Comparison of ENCODE assay signal across 1 cellular context in the genomic region with DNA sequence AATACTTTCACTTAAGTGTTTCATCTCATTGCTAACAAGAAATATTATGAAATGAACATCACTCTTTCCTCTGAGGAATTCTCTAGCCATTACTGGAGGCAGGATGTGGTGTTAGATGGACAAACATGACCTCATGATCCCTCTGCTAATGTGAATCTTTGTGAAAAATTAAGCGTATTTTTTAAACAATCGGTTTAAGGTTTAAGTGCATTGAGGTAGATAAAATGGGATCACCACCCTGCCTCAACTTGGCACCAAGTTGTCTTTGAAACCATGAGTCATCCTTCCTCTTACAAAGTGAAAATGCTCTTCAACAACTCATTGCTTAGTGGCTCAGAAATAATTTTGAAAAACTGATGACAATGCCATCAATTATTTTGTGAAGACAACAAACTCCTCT.
TF ChIP-seq lines count a peak whose summit lies in the region.

No MANE protein-coding gene starts in this region.

TF ChIP-seq in SK-N-SH, 30 proteins besides CTCF, POLR2A, EP300 and RAD21 (continued from another document):
- TF ChIP-seq FOXM1 (IDR thresholded peaks at IDR 0.05; ENCODE audit: low read depth) (peak; percentile 83), RCOR1 (IDR thresholded peaks at IDR 0.05; ENCODE audit: low read length) (no peak), FOSL2 (IDR thresholded peaks at IDR 0.05; ENCODE audit: borderline replicate concordance, low read depth) (peak; percentile 91), POLR2AphosphoS5 (IDR thresholded peaks at IDR 0.05; ENCODE audit: low read depth, low read length) (peak; percentile 46; the same call in 1 of the 2 replicates), SMC3 (IDR thresholded peaks at IDR 0.05; ENCODE audit: low read depth, low read length) (no peak), TEAD4 (IDR thresholded peaks at IDR 0.05; ENCODE audit: borderline replicate concordance, insufficient read depth) (peak; percentile 65; the same call in 1 of the 2 replicates), MXI1 (IDR thresholded peaks at IDR 0.05; ENCODE audit: low read depth, low read length) (no peak), NRF1 (IDR thresholded peaks at IDR 0.05; ENCODE audit: low read depth, low read length) (no peak)
- TF ChIP-seq, protein P1, sequence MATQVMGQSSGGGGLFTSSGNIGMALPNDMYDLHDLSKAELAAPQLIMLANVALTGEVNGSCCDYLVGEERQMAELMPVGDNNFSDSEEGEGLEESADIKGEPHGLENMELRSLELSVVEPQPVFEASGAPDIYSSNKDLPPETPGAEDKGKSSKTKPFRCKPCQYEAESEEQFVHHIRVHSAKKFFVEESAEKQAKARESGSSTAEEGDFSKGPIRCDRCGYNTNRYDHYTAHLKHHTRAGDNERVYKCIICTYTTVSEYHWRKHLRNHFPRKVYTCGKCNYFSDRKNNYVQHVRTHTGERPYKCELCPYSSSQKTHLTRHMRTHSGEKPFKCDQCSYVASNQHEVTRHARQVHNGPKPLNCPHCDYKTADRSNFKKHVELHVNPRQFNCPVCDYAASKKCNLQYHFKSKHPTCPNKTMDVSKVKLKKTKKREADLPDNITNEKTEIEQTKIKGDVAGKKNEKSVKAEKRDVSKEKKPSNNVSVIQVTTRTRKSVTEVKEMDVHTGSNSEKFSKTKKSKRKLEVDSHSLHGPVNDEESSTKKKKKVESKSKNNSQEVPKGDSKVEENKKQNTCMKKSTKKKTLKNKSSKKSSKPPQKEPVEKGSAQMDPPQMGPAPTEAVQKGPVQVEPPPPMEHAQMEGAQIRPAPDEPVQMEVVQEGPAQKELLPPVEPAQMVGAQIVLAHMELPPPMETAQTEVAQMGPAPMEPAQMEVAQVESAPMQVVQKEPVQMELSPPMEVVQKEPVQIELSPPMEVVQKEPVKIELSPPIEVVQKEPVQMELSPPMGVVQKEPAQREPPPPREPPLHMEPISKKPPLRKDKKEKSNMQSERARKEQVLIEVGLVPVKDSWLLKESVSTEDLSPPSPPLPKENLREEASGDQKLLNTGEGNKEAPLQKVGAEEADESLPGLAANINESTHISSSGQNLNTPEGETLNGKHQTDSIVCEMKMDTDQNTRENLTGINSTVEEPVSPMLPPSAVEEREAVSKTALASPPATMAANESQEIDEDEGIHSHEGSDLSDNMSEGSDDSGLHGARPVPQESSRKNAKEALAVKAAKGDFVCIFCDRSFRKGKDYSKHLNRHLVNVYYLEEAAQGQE (IDR thresholded peaks at IDR 0.05; ENCODE audit: low read depth, low read length), result no peak
